17 cellular contexts compared by ENCODE assay signal in the genomic region with DNA sequence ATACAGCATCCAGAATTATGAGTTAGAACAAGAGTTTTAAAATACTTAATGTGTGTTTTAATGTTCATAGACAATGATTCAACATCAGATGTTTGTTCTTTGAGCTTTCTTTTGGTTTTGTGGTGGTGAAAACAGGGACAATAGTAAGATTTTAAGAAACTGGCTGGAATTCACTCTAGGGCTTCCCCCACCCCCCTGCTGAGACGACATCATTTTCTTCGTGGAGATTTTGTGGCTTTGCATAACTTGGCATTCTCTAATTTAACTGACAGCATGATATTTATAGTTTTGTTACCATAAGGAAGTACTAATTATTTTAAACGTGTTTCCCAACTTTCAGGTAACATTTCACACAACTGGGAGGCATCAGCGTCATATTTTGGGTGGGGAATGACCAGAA.
DNase-seq lines count a peak whose midpoint lies in the region; ATAC-seq and TF ChIP-seq lines count a peak whose summit lies in the region.
"Had no signal": no experiment of that assay in that cellular context is flagged by ENCODE, and none has a peak within 500 bp of the region (broad histone marks: within the 10 kb centered on the region; RNA-seq: fewer than 3 reads in every experiment).

No MANE protein-coding gene starts in this region.

- TF ChIP-seq CTCF in choroid plexus epithelial cell (conservative IDR thresholded peaks at IDR 0.05; ENCODE audit: low read depth, low read length) (no peak), nephron progenitor cell (IDR thresholded peaks at IDR 0.05) (no peak), suprapubic skin (IDR thresholded peaks at IDR 0.05) (no peak)

- ATAC-seq in GM21390 (IDR thresholded peaks at IDR 0.05; ENCODE audit: unreplicated experiment): no peak
- no peak for ATAC-seq in HG02759 (IDR thresholded peaks at IDR 0.05; ENCODE audit: unreplicated experiment)
- no peak for ATAC-seq in HG02885 (IDR thresholded peaks at IDR 0.05; ENCODE audit: poor library complexity, unreplicated experiment)
- ATAC-seq: A549 had no signal

- no peak overlapping the region for H3K27ac ChIP-seq in suprapubic skin
- H3K27ac ChIP-seq: A549 had no signal

- no peaks in the 10 kb centered on the region for H3K36me3 Mint-ChIP-seq in nephron progenitor cell (ENCODE audit: low read depth)
- H3K36me3 Mint-ChIP-seq: CD14-positive monocyte had no signal

- H3K27ac Mint-ChIP-seq in nephron progenitor cell: peak overlapping the region; percentile 16
- H3K27ac Mint-ChIP-seq: CD14-positive monocyte had no signal

- H3K27me3 Mint-ChIP-seq in nephron progenitor cell (ENCODE audit: low read depth, poor library complexity): peaks cover 2% of the 10 kb centered on the region

- peak; percentile 59 for DNase-seq in EH (ENCODE audit: low read depth)
- DNase-seq in MG63: peak; percentile 23
- peak; percentile 69 for DNase-seq in choroid plexus epithelial cell (ENCODE audit: low read depth)
- DNase-seq in nephron progenitor cell: no peak
- DNase-seq in suprapubic skin (ENCODE audit: low spot score in 2 of 2): no peak
- DNase-seq: Caco-2, KBM-7, MM.1S, NCI-H1930, NCI-H2171 treated with DMSO at 0.1 percent for 48 hours, NCI-H510A, SHP77 treated with DMSO at 0.1 percent for 48 hours had no signal

- no peaks in the 10 kb centered on the region for H3K36me3 ChIP-seq in MG63
- H3K36me3 ChIP-seq in suprapubic skin: no peaks in the 10 kb centered on the region

- H3K4me3 Mint-ChIP-seq in nephron progenitor cell: no peak overlapping the region
- H3K4me3 Mint-ChIP-seq: CD14-positive monocyte had no signal

- H3K4me3 ChIP-seq in MG63 (no peak overlapping the region), choroid plexus epithelial cell (ENCODE audit: low read depth, low read length) (no peak overlapping the region), suprapubic skin (no peak overlapping the region)
- H3K4me3 ChIP-seq: A549 had no signal

- H3K9me3 ChIP-seq in MG63 (peaks cover 10% of the 10 kb centered on the region), suprapubic skin (no peaks in the 10 kb centered on the region)
- H3K9me3 ChIP-seq: Caco-2 had no signal

- WGBS in suprapubic skin: 25% methylated on average over 4 of the region's 4 CpGs

- H3K27me3 ChIP-seq in MG63 (no peaks in the 10 kb centered on the region), suprapubic skin (no peaks in the 10 kb centered on the region)

- H3K9me3 Mint-ChIP-seq in nephron progenitor cell: no peaks in the 10 kb centered on the region

- peaks cover 9% of the 10 kb centered on the region for H3K4me1 ChIP-seq in suprapubic skin

- no peaks in the 10 kb centered on the region for H3K4me1 Mint-ChIP-seq in nephron progenitor cell
- H3K4me1 Mint-ChIP-seq: CD14-positive monocyte had no signal

- no peak for TF ChIP-seq EP300 in suprapubic skin (IDR thresholded peaks at IDR 0.05)

- no peak for TF ChIP-seq POLR2A in suprapubic skin (IDR thresholded peaks at IDR 0.05)

Comparison
In these comparisons a context has a peak if more than half of its experiments do, and no peak if none do; other contexts are left out.
1. DNase-seq: peak in EH (single experiment), MG63 (single experiment) and choroid plexus epithelial cell (single experiment); none in nephron progenitor cell (single experiment) and suprapubic skin (0 of 2).